In the genomic region with DNA sequence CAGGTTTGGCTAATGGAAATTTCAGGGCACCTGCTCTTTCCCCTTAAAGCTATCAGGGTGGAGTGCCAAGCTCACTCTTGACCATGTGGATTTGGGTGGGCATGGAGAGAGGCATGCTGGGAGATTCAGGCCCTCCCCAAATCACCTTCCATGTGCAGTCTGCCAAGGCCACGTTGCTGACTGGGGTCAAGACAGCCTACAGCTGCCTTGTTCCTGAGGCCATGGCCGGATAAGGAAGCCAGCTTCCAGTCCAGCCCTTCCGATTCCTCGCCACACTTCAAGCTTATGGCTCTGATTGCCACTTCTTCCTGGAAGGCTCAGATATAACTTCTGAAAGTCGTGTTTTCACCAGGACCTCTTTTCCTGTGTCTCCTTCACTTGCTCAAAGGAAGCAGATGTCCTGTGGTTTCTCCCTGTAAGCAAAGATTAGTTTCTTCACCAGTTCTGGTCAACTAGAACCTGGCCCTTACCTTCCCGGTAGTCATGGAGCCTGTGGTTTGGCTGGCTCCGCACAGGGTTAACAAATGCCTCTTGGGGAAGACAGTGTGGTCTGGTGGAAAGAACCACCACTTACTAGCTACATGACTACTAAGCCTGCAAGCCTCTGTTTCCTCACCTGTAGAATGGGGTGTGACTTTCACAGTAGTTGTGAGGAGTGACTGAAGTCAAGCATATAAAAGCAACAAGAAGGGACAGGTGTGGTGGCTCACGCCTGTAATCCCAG, we compare ENCODE assay signal across 15 cellular contexts. TPM values are rescaled to one million over a fixed set of nuclear protein-coding genes. Genes with fewer than 3 reads are reported as not detected.
DNase-seq lines count a peak whose midpoint lies in the region; ATAC-seq and TF ChIP-seq lines count a peak whose summit lies in the region.
"Had no signal": no experiment of that assay in that cellular context is flagged by ENCODE, and none has a peak within 500 bp of the region (broad histone marks: within the 10 kb centered on the region; RNA-seq: fewer than 3 reads in every experiment).

No MANE protein-coding gene starts in this region.

- no peak overlapping the region for H3K23ac ChIP-seq in IMR-90 (ENCODE audit: low read depth, low read length)

- H3K4me1 ChIP-seq in CD4-positive, alpha-beta memory T cell (ENCODE audit: insufficient read depth, low read length), result no peaks in the 10 kb centered on the region
- no peaks in the 10 kb centered on the region for H3K4me1 ChIP-seq in IMR-90 (ENCODE audit: control insufficient read depth, insufficient read depth, low read length)
- H3K4me1 ChIP-seq in effector memory CD4-positive, alpha-beta T cell (ENCODE audit: control insufficient read depth, insufficient read depth, low read length, poor library complexity, severe bottlenecking), result no peaks in the 10 kb centered on the region
- H3K4me1 ChIP-seq: adrenal gland, esophagus muscularis mucosa, left ventricle myocardium inferior had no signal

- H2AFZ ChIP-seq in IMR-90 (replicated peaks; ENCODE audit: low read length, poor library complexity), result no peak overlapping the region

- H4K20me1 ChIP-seq in IMR-90 (ENCODE audit: insufficient read depth, low read length), result no peaks in the 10 kb centered on the region

- no peak overlapping the region for H2AK5ac ChIP-seq in IMR-90 (ENCODE audit: low read depth, low read length)

- WGBS in IMR-90 (ENCODE audit: extremely low coverage in 2 of 2, insufficient read length in 1 of 2), 2 experiments, result 65% methylated on average over 5 of the region's 8 CpGs; no CpG with 5 or more reads in 1 of the 2 experiments

- H3K4me2 ChIP-seq in IMR-90 (ENCODE audit: low read depth, low read length), result no peak overlapping the region

- peak overlapping the region in 6 of 7 donors; percentile 10 to 90 (median 74) for H3K27ac Mint-ChIP-seq in CD4-positive, alpha-beta memory T cell
- peak overlapping the region; percentile 89 for H3K27ac Mint-ChIP-seq in activated CD8-positive, alpha-beta T cell treated with anti-CD3 and anti-CD28 coated beads, Interleukin-2, amount 10 ng/mL, durations not matched to agents 7 days and 5 days
- H3K27ac Mint-ChIP-seq: nephron had no signal

- no peak for TF ChIP-seq CTCF in IMR-90 (conservative IDR thresholded peaks at IDR 0.05; ENCODE audit: low read depth, low read length)

- H3K18ac ChIP-seq in IMR-90 (ENCODE audit: low read depth, low read length), result no peak overlapping the region

- H4K8ac ChIP-seq in IMR-90 (ENCODE audit: low read depth in 2 of 2, low read length in 2 of 2), result no peak overlapping the region

- dilution Hi-C loops in IMR-90 (cut with HindIII; ENCODE audit: low sequenced_read_pairs, unreplicated experiment), result no loop called here

- no peak overlapping the region for H2BK20ac ChIP-seq in IMR-90 (ENCODE audit: low read depth, low read length)

- peaks cover 4 to 26% of the 10 kb centered on the region in 2 experiments; a peak in 3 of 4 replicates for H3K79me1 ChIP-seq in IMR-90 (ENCODE audit: low read depth in 1 of 2, low read length in 2 of 2)

- H3K27me3 Mint-ChIP-seq in CD4-positive, alpha-beta memory T cell, result no peaks in the 10 kb centered on the region
- no peaks in the 10 kb centered on the region for H3K27me3 Mint-ChIP-seq in activated CD8-positive, alpha-beta T cell treated with anti-CD3 and anti-CD28 coated beads, Interleukin-2, amount 10 ng/mL, durations not matched to agents 7 days and 5 days (ENCODE audit: low read depth)

- in situ Hi-C loops in IMR-90 (cut with MboI; ENCODE audit: low sequenced_read_pairs), result loop anchor here (25.0 kb wide), 1 partner anchor 630 kb away; no protein-coding TSS in a partner anchor

- H3K27ac ChIP-seq in CD4-positive, alpha-beta memory T cell (ENCODE audit: low read depth, low read length), result no peak overlapping the region
- no peak overlapping the region for H3K27ac ChIP-seq in IMR-90 (ENCODE audit: insufficient read depth, low read length)
- no peak overlapping the region for H3K27ac ChIP-seq in effector memory CD4-positive, alpha-beta T cell (ENCODE audit: insufficient read depth, low read length, poor library complexity, severe bottlenecking)
- H3K27ac ChIP-seq: adrenal gland, esophagus muscularis mucosa, left ventricle myocardium inferior had no signal

- no peak overlapping the region for H2BK5ac ChIP-seq in IMR-90 (ENCODE audit: low read depth, low read length, poor library complexity, severe bottlenecking)

- POLR2A ChIA-PET in CD4-positive, alpha-beta memory T cell (lab: Charles Lee; ENCODE audit: partially characterized antibody), result interaction anchor here (0.6 to 5.0 kb wide), 5 partner anchors 8 to 1511 kb away, joined by 3 to 27 read pairs (median 3); a partner anchor contains a TSS
- POLR2A ChIA-PET in IMR-90 (lab: Charles Lee; ENCODE audit: unreplicated experiment), result interaction anchor here (2.4 kb wide), 1 partner anchor 16 kb away, joined by 5 read pairs; a partner anchor contains a TSS
- POLR2A ChIA-PET in activated CD8-positive, alpha-beta T cell treated with anti-CD3 and anti-CD28 coated beads, Interleukin-2, amount 10 ng/mL, durations not matched to agents 7 days and 5 days (lab: Charles Lee), result interaction anchor here (0.7 to 2.4 kb wide), 3 partner anchors 8 to 16 kb away, joined by 3 to 14 read pairs (median 3); a partner anchor contains a TSS

- H3K36me3 Mint-ChIP-seq in CD4-positive, alpha-beta memory T cell, result peaks cover 24 to 43% of the 10 kb centered on the region in 2 donors
- H3K36me3 Mint-ChIP-seq in activated CD8-positive, alpha-beta T cell treated with anti-CD3 and anti-CD28 coated beads, Interleukin-2, amount 10 ng/mL, durations not matched to agents 7 days and 5 days (ENCODE audit: low read depth), result peaks cover 43% of the 10 kb centered on the region

- H4K5ac ChIP-seq in IMR-90 (ENCODE audit: low read depth, low read length), result no peak overlapping the region

- H2BK15ac ChIP-seq in IMR-90 (ENCODE audit: low read depth, low read length), result no peak overlapping the region

- H3K4ac ChIP-seq in IMR-90 (ENCODE audit: low read depth, low read length), result no peak overlapping the region

- H3K27me3 ChIP-seq in CD4-positive, alpha-beta memory T cell (ENCODE audit: insufficient read depth, low read length), result no peaks in the 10 kb centered on the region
- H3K27me3 ChIP-seq in IMR-90 (ENCODE audit: control insufficient read depth, insufficient read depth, low read length), result no peaks in the 10 kb centered on the region
- H3K27me3 ChIP-seq in effector memory CD4-positive, alpha-beta T cell (replicated peaks; ENCODE audit: control insufficient read depth, insufficient read depth, low read length, poor library complexity, severe bottlenecking), result no peaks in the 10 kb centered on the region
- H3K27me3 ChIP-seq: adrenal gland, esophagus muscularis mucosa had no signal

- no peak for DNase-seq in CD4-positive, alpha-beta memory T cell
- DNase-seq in IMR-90 (no peak), mesenteric fat pad (ENCODE audit: low spot score) (peak; percentile 51), NCI-H345 treated with DMSO at 0.1 percent for 48 hours (lab: John Stamatoyannopoulos, UW; ENCODE audit: unreplicated experiment) (no peak), SIG-M5 (lab: John Stamatoyannopoulos, UW) (no peak)
- DNase-seq in activated CD8-positive, alpha-beta T cell treated with anti-CD3 and anti-CD28 coated beads, Interleukin-2, amount 10 ng/mL, durations not matched to agents 7 days and 5 days, result peak; percentile 47
- no peak for DNase-seq in effector memory CD4-positive, alpha-beta T cell
- DNase-seq: adrenal gland; left ventricle myocardium inferior; NCI-H1694 treated with DMSO at 0.1 percent for 48 hours; NCI-H524 treated with DMSO at 0.1 percent for 48 hours; stimulated activated CD4-positive, alpha-beta T cell treated with anti-CD3 and anti-CD28 coated beads, Interleukin-2, amount 100 ng/mL, for 24 hours had no signal

- no peak overlapping the region for H3K14ac ChIP-seq in IMR-90 (replicated peaks; ENCODE audit: low read depth, low read length)

- peaks cover 8% of the 10 kb centered on the region for H3K9me1 ChIP-seq in IMR-90 (ENCODE audit: insufficient read depth, low read length)

- ATAC-seq in IMR-90 (ENCODE audit: low read depth), result no peak
- peak; percentile 70 for ATAC-seq in activated CD8-positive, alpha-beta T cell treated with anti-CD3 and anti-CD28 coated beads, Interleukin-2, amount 10 ng/mL, durations not matched to agents 7 days and 5 days
- ATAC-seq: Panc1 had no signal

- H3K9me3 Mint-ChIP-seq in CD4-positive, alpha-beta memory T cell, result no peaks in the 10 kb centered on the region
- H3K9me3 Mint-ChIP-seq in activated CD8-positive, alpha-beta T cell treated with anti-CD3 and anti-CD28 coated beads, Interleukin-2, amount 10 ng/mL, durations not matched to agents 7 days and 5 days (ENCODE audit: insufficient read depth), result no peaks in the 10 kb centered on the region

- peak overlapping the region in 1 of 8 donors; percentile 17 for H3K4me3 Mint-ChIP-seq in CD4-positive, alpha-beta memory T cell
- peak overlapping the region; percentile 10 for H3K4me3 Mint-ChIP-seq in activated CD8-positive, alpha-beta T cell treated with anti-CD3 and anti-CD28 coated beads, Interleukin-2, amount 10 ng/mL, durations not matched to agents 7 days and 5 days
- H3K4me3 Mint-ChIP-seq: nephron had no signal

- peak overlapping the region; percentile 80 for H2AK9ac ChIP-seq in IMR-90 (replicated peaks; ENCODE audit: low read depth, low read length, poor library complexity)

- intact Hi-C loops in CD4-positive, alpha-beta memory T cell (cut with micrococcal nuclease), result no loop called here
- intact Hi-C loops in IMR-90 (cut with micrococcal nuclease), result no loop called here

- TF ChIP-seq RAD21 in IMR-90 (IDR thresholded peaks at IDR 0.05; ENCODE audit: low read length), result no peak

- H3K9ac ChIP-seq in IMR-90 (ENCODE audit: low read depth, low read length), result no peak overlapping the region

- TF ChIP-seq POLR2A in IMR-90 (IDR thresholded peaks at IDR 0.05; ENCODE audit: low read depth, low read length), result no peak

- H3K4me3 ChIP-seq in CD4-positive, alpha-beta memory T cell (ENCODE audit: low read length in 2 of 2), result no peak overlapping the region
- no peak overlapping the region for H3K4me3 ChIP-seq in IMR-90 (ENCODE audit: insufficient read depth, low read depth, low read length)
- no peak overlapping the region for H3K4me3 ChIP-seq in effector memory CD4-positive, alpha-beta T cell (ENCODE audit: insufficient read depth, low read depth, low read length, poor library complexity, severe bottlenecking)
- H3K4me3 ChIP-seq: adrenal gland, esophagus muscularis mucosa, left ventricle myocardium inferior had no signal

- H3K56ac ChIP-seq in IMR-90 (ENCODE audit: extremely low read depth, insufficient read depth, low read length), result no peak overlapping the region

- CTCF ChIA-PET in CD4-positive, alpha-beta memory T cell (lab: Charles Lee; ENCODE audit: partially characterized antibody), result interaction anchor here (0.6 to 2.2 kb wide), 7 partner anchors 9 to 309 kb away, joined by 3 to 13 read pairs (median 3); no protein-coding TSS in a partner anchor
- CTCF ChIA-PET in IMR-90 (lab: Yijun Ruan, JAX), result no interaction called here
- CTCF ChIA-PET in activated CD8-positive, alpha-beta T cell treated with anti-CD3 and anti-CD28 coated beads, Interleukin-2, amount 10 ng/mL, durations not matched to agents 7 days and 5 days (lab: Charles Lee), result interaction anchor here (0.8 to 3.0 kb wide), 7 partner anchors 8 to 40 kb away, joined by 3 to 17 read pairs (median 3); a partner anchor contains a TSS

- no peaks in the 10 kb centered on the region for H3K9me3 ChIP-seq in CD4-positive, alpha-beta memory T cell (ENCODE audit: control insufficient read depth in 1 of 2, low read length in 2 of 2)
- no peaks in the 10 kb centered on the region for H3K9me3 ChIP-seq in IMR-90 (ENCODE audit: control insufficient read depth, insufficient read depth, low read length)
- H3K9me3 ChIP-seq in effector memory CD4-positive, alpha-beta T cell (ENCODE audit: control insufficient read depth, low read length), result no peaks in the 10 kb centered on the region
- H3K9me3 ChIP-seq: adrenal gland, esophagus muscularis mucosa, left ventricle myocardium inferior had no signal

- BruUV-seq in IMR-90 (replicated peaks; lab: Mats Ljungman, UMichigan), result no TSS peak

- peaks cover 6 to 22% (median 12%) of the 10 kb centered on the region in 4 donors for H3K4me1 Mint-ChIP-seq in CD4-positive, alpha-beta memory T cell
- peaks cover 44% of the 10 kb centered on the region for H3K4me1 Mint-ChIP-seq in activated CD8-positive, alpha-beta T cell treated with anti-CD3 and anti-CD28 coated beads, Interleukin-2, amount 10 ng/mL, durations not matched to agents 7 days and 5 days (ENCODE audit: low read depth)
- H3K4me1 Mint-ChIP-seq: nephron had no signal

- H3K36me3 ChIP-seq in CD4-positive, alpha-beta memory T cell (ENCODE audit: insufficient read depth, low read length), result peaks cover 8% of the 10 kb centered on the region
- peaks cover 41% of the 10 kb centered on the region for H3K36me3 ChIP-seq in IMR-90 (ENCODE audit: control insufficient read depth, insufficient read depth, low read length)
- peaks cover 11% of the 10 kb centered on the region for H3K36me3 ChIP-seq in effector memory CD4-positive, alpha-beta T cell (ENCODE audit: control insufficient read depth, insufficient read depth, low read length)

- no peak overlapping the region for H4K91ac ChIP-seq in IMR-90 (ENCODE audit: insufficient read depth, low read depth, low read length)

- H2BK120ac ChIP-seq in IMR-90 (ENCODE audit: low read depth, low read length), result no peak overlapping the region

RNA-seq across cellular contexts. Expression of a gene that starts 16.1 kb away (rescaled TPM):
- over 10,000 TPM; 10,578 to 11,080 TPM for total RNA-seq in CD4-positive, alpha-beta memory T cell
- polyA plus RNA-seq in CD4-positive, alpha-beta memory T cell, result 1,000 to 10,000 TPM; 2,372 to 3,792 TPM
- total RNA-seq in IMR-90 (2012; rRNA removed) (1,663 and 1,699 TPM in 2 replicates), mesenteric fat pad (3,722 TPM)
- polyA plus RNA-seq in IMR-90 (2012; rRNA removed), result 2,407 and 2,665 TPM in 2 replicates
- 1,735 and 3,996 TPM in 2 replicates for polyA plus RNA-seq in IMR-90 (2012; cell fraction: cytosol; rRNA removed)
- 731 and 1,213 TPM in 2 replicates for polyA plus RNA-seq in IMR-90 (2012; cell fraction: nucleus; rRNA removed; ENCODE audit: low replicate concordance)
- 1,000 to 10,000 TPM; 3,981 to 4,076 TPM for total RNA-seq in activated CD8-positive, alpha-beta T cell treated with anti-CD3 and anti-CD28 coated beads, Interleukin-2, amount 10 ng/mL, durations not matched to agents 7 days and 5 days

Comparison
In these comparisons a context has a peak if more than half of its experiments do, and no peak if none do; other contexts are left out.
1. DNase-seq: peak in activated CD8-positive, alpha-beta T cell treated with anti-CD3 and anti-CD28 coated beads, Interleukin-2, amount 10 ng/mL, durations not matched to agents 7 days and 5 days (single experiment) and mesenteric fat pad (single experiment); none in CD4-positive, alpha-beta memory T cell (0 of 5), IMR-90 (single experiment), NCI-H345 treated with DMSO at 0.1 percent for 48 hours (single experiment), SIG-M5 (single experiment) and effector memory CD4-positive, alpha-beta T cell (0 of 3).